Comparison of ENCODE assay signal across 8 cellular contexts in genomic region chr11:95791385-95792033, GRCh38. TPM values are rescaled to one million over a fixed set of nuclear protein-coding genes. Genes with fewer than 3 reads are reported as not detected.
DNase-seq lines count a peak whose midpoint lies in the region; ATAC-seq and TF ChIP-seq lines count a peak whose summit lies in the region.

No MANE protein-coding gene starts in this region.

- no peaks in the 10 kb centered on the region for H3K27me3 ChIP-seq in cardiac muscle cell
- no peaks in the 10 kb centered on the region for H3K27me3 ChIP-seq in ascending aorta
- no peaks in the 10 kb centered on the region for H3K27me3 ChIP-seq in lung (ENCODE audit: control insufficient read depth, insufficient read depth)
- no peaks in the 10 kb centered on the region for H3K27me3 ChIP-seq in uterus

- H3K4me1 ChIP-seq in cardiac muscle cell (ENCODE audit: low read depth) (peaks cover 15% of the 10 kb centered on the region), ascending aorta (peaks cover 0 to 22% of the 10 kb centered on the region in 2 donors), lung (ENCODE audit: control insufficient read depth in 2 of 2, insufficient read depth in 2 of 2, low read length in 2 of 2) (peaks cover 2 to 14% of the 10 kb centered on the region in 2 donors), uterus (peaks cover 0 to 9% of the 10 kb centered on the region in 2 donors)

- intact Hi-C loops in cardiac septum (cut with DNase I), result loop anchor here (5.0 kb wide), 1 partner anchor 596 kb away; the partner anchor contains the start of gene CCDC82
- intact Hi-C loops in ascending aorta (cut with DNase I), result no loop called here
- intact Hi-C loops in uterus (cut with DNase I; ENCODE audit: low total_unique reads), result no loop called here

- no peak for TF ChIP-seq POLR2A in uterus (IDR thresholded peaks at IDR 0.05)

- TF ChIP-seq CTCF in cardiac muscle cell (IDR thresholded peaks at IDR 0.05; ENCODE audit: low read depth, low read length) (no peak), ascending aorta (IDR thresholded peaks at IDR 0.05) (no peak), lung (IDR thresholded peaks at IDR 0.05; ENCODE audit: control extremely low read depth, extremely low read depth) (no peak), uterus (IDR thresholded peaks at IDR 0.05) (no peak)

- WGBS in lung, 2 donors, result 23 to 37% methylated on average over 15 of the region's 15 CpGs

- H3K4me3 ChIP-seq in cardiac muscle cell (peak overlapping the region; percentile 92), ascending aorta (peak overlapping the region; percentile 95 to 98), lung (peak overlapping the region; percentile 87), uterus (peak overlapping the region; percentile 76 to 83)

- ATAC-seq in lung (ENCODE audit: insufficient read depth, low FRiP score), result no peak
- no peak for ATAC-seq in HG03565 (IDR thresholded peaks at IDR 0.05; ENCODE audit: unreplicated experiment)
- ATAC-seq in GM18861 (IDR thresholded peaks at IDR 0.05; ENCODE audit: unreplicated experiment), result no peak

- H3K9me3 ChIP-seq in cardiac muscle cell (ENCODE audit: low read depth) (no peaks in the 10 kb centered on the region), ascending aorta (no peaks in the 10 kb centered on the region), lung (ENCODE audit: control insufficient read depth in 2 of 2, insufficient read depth in 1 of 2, low read length in 1 of 2) (no peaks in the 10 kb centered on the region), uterus (no peaks in the 10 kb centered on the region)

- H3K27ac ChIP-seq in cardiac muscle cell (peak overlapping the region; percentile 96), ascending aorta (peak overlapping the region; percentile 91 to 100), lung (ENCODE audit: low read depth in 1 of 2, low read length in 1 of 2) (peak overlapping the region in 1 of 2 donors; percentile 98), uterus (peak overlapping the region in 1 of 2 donors; percentile 99)

- H3K36me3 ChIP-seq in cardiac muscle cell (peaks cover 5% of the 10 kb centered on the region), ascending aorta (peaks cover 0 to 2% of the 10 kb centered on the region in 2 donors), lung (ENCODE audit: control insufficient read depth in 2 of 2, insufficient read depth in 2 of 2, low read length in 2 of 2) (no peaks in the 10 kb centered on the region), uterus (no peaks in the 10 kb centered on the region)

- DNase-seq in cardiac muscle cell (ENCODE audit: low read depth in 1 of 2, low spot score in 1 of 2) (no peak), cardiac septum (ENCODE audit: low spot score) (no peak), ascending aorta (ENCODE audit: low spot score in 2 of 2) (no peak), lung (ENCODE audit: low spot score) (no peak), uterus (no peak), cerebellum (ENCODE audit: low spot score) (no peak)

RNA-seq across cellular contexts. Expression of gene CEP57, which starts 1.2 kb away (rescaled TPM):
- total RNA-seq in cardiac muscle cell, result 46.0 and 75.6 TPM in 2 replicates
- polyA plus RNA-seq in cardiac muscle cell, result 57.1 and 81.1 TPM in 2 replicates
- total RNA-seq in cardiac septum, result 27.8 TPM
- 5.4 TPM for total RNA-seq in ascending aorta
- 10 to 100 TPM; 28.0 to 88.8 TPM for total RNA-seq in lung
- 10 to 100 TPM; 11.3 to 16.9 TPM for polyA plus RNA-seq in lung
- total RNA-seq in uterus, result 100 to 1,000 TPM in 1 of 4 donors, 10 to 100 TPM in 3; 18.7 to 124 (median 59.4) TPM
- total RNA-seq in cerebellum, result 80.8 TPM

RNA-seq across cellular contexts. Expression of gene FAM76B, which starts 1.9 kb away (rescaled TPM):
- total RNA-seq in cardiac muscle cell (17.0 and 29.1 TPM in 2 replicates), cardiac septum (9.2 TPM), ascending aorta (6.5 TPM), lung (10 to 100 TPM; 20.0 to 54.0 TPM), uterus (10 to 100 TPM; 15.9 to 63.5 (median 26.5) TPM), cerebellum (53.9 TPM)
- polyA plus RNA-seq in cardiac muscle cell (13.4 and 23.4 TPM in 2 replicates), lung (10 to 100 TPM; 10.2 to 14.0 TPM)
